In the genomic region with DNA sequence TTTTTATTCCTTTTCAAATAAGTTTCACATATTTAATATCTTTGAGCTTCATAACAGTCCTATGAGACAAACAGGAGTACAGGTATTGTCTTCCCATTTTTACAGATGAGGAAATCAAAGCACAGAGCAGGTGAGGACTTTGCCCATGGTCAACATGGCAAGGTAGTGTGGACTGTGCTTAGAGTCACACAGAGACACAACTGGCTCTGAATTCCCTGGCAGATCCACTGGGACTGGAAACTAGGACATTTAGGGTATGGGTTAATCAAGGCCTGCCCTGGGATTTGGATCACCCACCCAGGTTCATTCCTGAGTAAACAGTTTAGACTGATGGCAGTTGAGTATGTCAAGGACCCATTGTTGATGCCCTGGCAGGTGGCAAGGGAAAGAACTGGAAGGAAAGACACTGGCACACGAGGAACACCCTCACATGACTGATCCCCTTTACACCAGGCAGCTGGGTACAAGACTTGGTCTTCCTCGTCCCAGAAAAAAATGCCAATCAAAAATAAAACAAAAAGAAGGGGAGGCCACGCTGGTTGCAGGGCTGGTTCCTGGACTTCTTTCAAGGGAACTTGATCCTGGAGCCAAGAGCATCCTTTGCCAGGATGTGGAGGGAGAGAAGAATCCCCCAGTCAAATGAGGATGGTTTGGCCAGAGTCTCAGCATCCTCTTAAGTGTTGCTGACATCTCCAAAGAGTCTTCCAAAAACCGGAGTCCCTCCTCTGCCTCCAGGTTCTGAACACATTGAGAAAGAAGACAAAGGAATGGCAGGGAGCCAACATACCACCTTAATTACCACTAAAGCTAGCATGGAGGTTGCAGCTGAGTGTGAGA, we compare ENCODE assay signal across 9 cellular contexts. TPM values are rescaled to one million over a fixed set of nuclear protein-coding genes. Genes with fewer than 3 reads are reported as not detected.
DNase-seq lines count a peak whose midpoint lies in the region; ATAC-seq and TF ChIP-seq lines count a peak whose summit lies in the region.
"Had no signal": no experiment of that assay in that cellular context is flagged by ENCODE, and none has a peak within 500 bp of the region (broad histone marks: within the 10 kb centered on the region; RNA-seq: fewer than 3 reads in every experiment).

No MANE protein-coding gene starts in this region.

- CTCF ChIA-PET in MCF 10A (lab: Yijun Ruan, JAX), result interaction anchor here (1.3 to 2.4 kb wide), 3 partner anchors 10 to 34 kb away, joined by 4 to 9 read pairs (median 4); no protein-coding TSS in a partner anchor

- BruUV-seq in MCF 10A (replicated peaks; lab: Mats Ljungman, UMichigan), result no TSS peak

- POLR2A ChIA-PET in MCF 10A (lab: Yijun Ruan, JAX), result interaction anchor here (0.9 to 3.3 kb wide), 4 partner anchors 10 to 70 kb away, joined by 3 to 22 read pairs (median 14); a partner anchor contains a TSS

- H3K4me3 Mint-ChIP-seq in MCF 10A (ENCODE audit: unreplicated experiment) (peak overlapping the region; percentile 67), type B pancreatic cell (no peak overlapping the region)

- H3K4me1 ChIP-seq in right lobe of liver, result peaks cover 0 to 76% (median 31%) of the 10 kb centered on the region in 4 donors

- no peaks in the 10 kb centered on the region for H3K27me3 ChIP-seq in right lobe of liver

- peak overlapping the region; percentile 50 for H3K27ac Mint-ChIP-seq in MCF 10A (ENCODE audit: low read depth, unreplicated experiment)
- H3K27ac Mint-ChIP-seq in type B pancreatic cell, result peak overlapping the region; percentile 32
- H3K27ac Mint-ChIP-seq: activated T-helper 2 cell treated with anti-CD3 and anti-CD28 coated beads, Interferon-gamma antibody, Interleukin-2, Interleukin-4, amounts not matched to agents 10 μg/mL and 5 μg/mL and 100 μg/mL, durations not matched to agents 14 hours and 24 hours and 36 hours had no signal

- H3K36me3 ChIP-seq in right lobe of liver, result no peaks in the 10 kb centered on the region

- intact Hi-C loops in MCF 10A (cut with micrococcal nuclease), result no loop called here
- intact Hi-C loops in right lobe of liver (cut with DNase I), result no loop called here

- H3K27me3 Mint-ChIP-seq in MCF 10A (ENCODE audit: insufficient read depth, unreplicated experiment) (no peaks in the 10 kb centered on the region), type B pancreatic cell (no peaks in the 10 kb centered on the region)

- DNase-seq in NCI-H2029 (lab: John Stamatoyannopoulos, UW) (peak; percentile 6), NCI-H2029 treated with DMSO at 0.1 percent for 48 hours (lab: John Stamatoyannopoulos, UW) (no peak), MCF 10A (ENCODE audit: unreplicated experiment) (peak; percentile 85), right lobe of liver (peak in 2 of 3 donors; percentile 63 to 90), type B pancreatic cell (ENCODE audit: extremely low spot score, unreplicated experiment) (no peak), GF-D8 (lab: John Stamatoyannopoulos, UW) (no peak), omental fat pad (ENCODE audit: low spot score) (no peak)

- no peaks in the 10 kb centered on the region for H3K9me3 ChIP-seq in right lobe of liver

- WGBS in right lobe of liver (ENCODE audit: insufficient coverage, low coverage, low lambda C conversion rate, missing lambda C conversion rate), result 12% methylated on average over 4 of the region's 4 CpGs

- TF ChIP-seq CTCF in MCF 10A (IDR thresholded peaks at IDR 0.05; ENCODE audit: unreplicated experiment), result no peak
- no peak for TF ChIP-seq CTCF in right lobe of liver (IDR thresholded peaks at IDR 0.05)
- TF ChIP-seq CTCF in type B pancreatic cell (conservative IDR thresholded peaks at IDR 0.05), result no peak
- TF ChIP-seq CTCF in omental fat pad (IDR thresholded peaks at IDR 0.05), result no peak

- H3K4me3 ChIP-seq in right lobe of liver, result no peak overlapping the region

- H3K4me1 Mint-ChIP-seq in MCF 10A (ENCODE audit: insufficient read depth, unreplicated experiment) (peaks cover 52% of the 10 kb centered on the region), type B pancreatic cell (ENCODE audit: unreplicated experiment) (peaks cover 40% of the 10 kb centered on the region)

- H3K36me3 Mint-ChIP-seq in MCF 10A (ENCODE audit: insufficient read depth, unreplicated experiment) (peaks cover 15% of the 10 kb centered on the region), type B pancreatic cell (no peaks in the 10 kb centered on the region)

- ATAC-seq in right lobe of liver, result peak; percentile 50 to 67 (median 65)
- ATAC-seq in GM18517 (IDR thresholded peaks at IDR 0.05; ENCODE audit: unreplicated experiment), result no peak
- ATAC-seq in omental fat pad (ENCODE audit: low FRiP score), result no peak

- no peaks in the 10 kb centered on the region for H3K9me3 Mint-ChIP-seq in MCF 10A (ENCODE audit: unreplicated experiment)
- H3K9me3 Mint-ChIP-seq in type B pancreatic cell, result no peaks in the 10 kb centered on the region
- H3K9me3 Mint-ChIP-seq: activated T-helper 2 cell treated with anti-CD3 and anti-CD28 coated beads, Interferon-gamma antibody, Interleukin-2, Interleukin-4, amounts not matched to agents 10 μg/mL and 5 μg/mL and 100 μg/mL, durations not matched to agents 14 hours and 24 hours and 36 hours had no signal

- TF ChIP-seq POLR2A in right lobe of liver (IDR thresholded peaks at IDR 0.05), result no peak

- peak overlapping the region; percentile 55 to 77 (median 65) for H3K27ac ChIP-seq in right lobe of liver

RNA-seq across cellular contexts. Expression of a gene that starts 34.9 kb away (rescaled TPM):
- total RNA-seq in MCF 10A (2022) (62.8 and 62.9 TPM in 2 replicates), right lobe of liver (10 to 100 TPM; 19.8 to 44.3 (median 30.2) TPM), type B pancreatic cell (ENCODE audit: low replicate concordance) (45.8 and 68.6 TPM in 2 replicates), omental fat pad (100 to 1,000 TPM in 2 of 4 donors, 10 to 100 TPM in 2; 59.0 to 210 (median 80.4) TPM)

RNA-seq across cellular contexts. Expression of a gene that starts 37.0 kb away (rescaled TPM):
- total RNA-seq in MCF 10A (2022) (2.4 and 2.9 TPM in 2 replicates), right lobe of liver (under 1 TPM in 4 of 6 experiments, not detected in 2; 0.25 to 0.59 (median 0.39) TPM), type B pancreatic cell (ENCODE audit: low replicate concordance) (2.6 and 4.4 TPM in 2 replicates), omental fat pad (1 to 10 TPM in 1 of 4 donors, under 1 TPM in 3; 0.48 to 5.5 (median 0.86) TPM)

Comparison
In these comparisons a context has a peak if more than half of its experiments do, and no peak if none do; other contexts are left out.
1. DNase-seq: peak in NCI-H2029 (single experiment), MCF 10A (single experiment) and right lobe of liver (2 of 3); none in NCI-H2029 treated with DMSO at 0.1 percent for 48 hours (single experiment), type B pancreatic cell (single experiment), GF-D8 (single experiment) and omental fat pad (single experiment).
2. ATAC-seq: peak in right lobe of liver (4 of 4); none in GM18517 (single experiment) and omental fat pad (single experiment).